Comparison of ENCODE assay signal across 8 cellular contexts in genomic region chr16:58511933-58512815, GRCh38. TPM values are rescaled to one million over a fixed set of nuclear protein-coding genes. Genes with fewer than 3 reads are reported as not detected.
DNase-seq lines count a peak whose midpoint lies in the region; ATAC-seq, FAIRE-seq and TF ChIP-seq lines count a peak whose summit lies in the region.

No MANE protein-coding gene starts in this region.

- CTCF ChIA-PET in CD8-positive, alpha-beta memory T cell (lab: Charles Lee) = interaction anchor here (1.0 to 2.7 kb wide), 9 partner anchors 8 to 244 kb away, joined by 3 to 35 read pairs (median 5); partner anchors contain the start of genes CNOT1 and GINS3
- CTCF ChIA-PET in WTC11 (lab: Charles Lee) = interaction anchor here (0.6 to 2.3 kb wide), 12 partner anchors 8 to 244 kb away, joined by 3 to 24 read pairs (median 6); partner anchors contain the start of gene NDRG4

- H3K27ac ChIP-seq in CD8-positive, alpha-beta memory T cell (ENCODE audit: low read depth, low read length) = no peak overlapping the region
- H3K27ac ChIP-seq in breast epithelium = no peak overlapping the region

- H3K27me3 ChIP-seq in CD8-positive, alpha-beta memory T cell (ENCODE audit: insufficient read depth, low read length, poor library complexity, severe bottlenecking) = no peaks in the 10 kb centered on the region
- H3K27me3 ChIP-seq in breast epithelium = no peaks in the 10 kb centered on the region

- peak; percentile 36 for ATAC-seq in WTC11
- ATAC-seq in GM19467 (IDR thresholded peaks at IDR 0.05; ENCODE audit: unreplicated experiment) = no peak

- FAIRE-seq in H54 (lab: Jason Lieb, UNC) = no peak

- peak overlapping the region in 2 of 8 donors; percentile 28 to 89 for H3K27ac Mint-ChIP-seq in CD8-positive, alpha-beta memory T cell
- no peak overlapping the region for H3K27ac Mint-ChIP-seq in WTC11

- H3K4me1 Mint-ChIP-seq in CD8-positive, alpha-beta memory T cell = peaks cover 19 to 21% (median 19%) of the 10 kb centered on the region in 3 donors
- H3K4me1 Mint-ChIP-seq in WTC11 = peaks cover 31% of the 10 kb centered on the region

- H3K36me3 ChIP-seq in CD8-positive, alpha-beta memory T cell (ENCODE audit: insufficient read depth, low read length) = no peaks in the 10 kb centered on the region
- no peaks in the 10 kb centered on the region for H3K36me3 ChIP-seq in breast epithelium

- POLR2A ChIA-PET in CD8-positive, alpha-beta memory T cell (lab: Charles Lee) = no interaction called here
- POLR2A ChIA-PET in WTC11 (lab: Charles Lee) = interaction anchor here (1.5 kb wide), 1 partner anchor 13 kb away, joined by 3 read pairs; the partner anchor contains the start of gene NDRG4

- peak overlapping the region in 3 of 7 donors; percentile 15 to 38 (median 38) for H3K4me3 Mint-ChIP-seq in CD8-positive, alpha-beta memory T cell
- no peak overlapping the region for H3K4me3 Mint-ChIP-seq in WTC11

- peaks cover 0 to 7% (median 0%) of the 10 kb centered on the region in 3 donors for H3K36me3 Mint-ChIP-seq in CD8-positive, alpha-beta memory T cell
- peaks cover 8% of the 10 kb centered on the region for H3K36me3 Mint-ChIP-seq in WTC11

- intact Hi-C loops in breast epithelium (cut with DNase I; ENCODE audit: low total_unique reads) = no loop called here

- peak; percentile 66 to 86 (median 73) for DNase-seq in CD8-positive, alpha-beta memory T cell
- peak; percentile 58 for DNase-seq in H54 (ENCODE audit: insufficient read length, low spot score)
- peak; percentile 55 for DNase-seq in NCI-H2171 treated with DMSO at 0.1 percent for 48 hours (lab: John Stamatoyannopoulos, UW)
- DNase-seq in WTC11 (ENCODE audit: low spot score) = peak; percentile 93
- DNase-seq in breast epithelium (ENCODE audit: low spot score in 2 of 2) = peak in 1 of 2 donors; percentile 74
- peak; percentile 71 for DNase-seq in kidney tubule cell (ENCODE audit: low spot score)
- DNase-seq in stimulated activated CD4-positive, alpha-beta T cell treated with anti-CD3 and anti-CD28 coated beads, Interleukin-4, amount 100 ng/mL, for 4 hours = peak; percentile 73 to 88

- TF ChIP-seq CTCF in WTC11 (IDR thresholded peaks at IDR 0.05) (peak; percentile 87), breast epithelium (IDR thresholded peaks at IDR 0.05) (peak; percentile 47 to 54 (median 51))

- H3K27me3 Mint-ChIP-seq in CD8-positive, alpha-beta memory T cell = no peaks in the 10 kb centered on the region
- H3K27me3 Mint-ChIP-seq in WTC11 (ENCODE audit: low read depth) = no peaks in the 10 kb centered on the region

- peaks cover 16% of the 10 kb centered on the region for H3K4me1 ChIP-seq in CD8-positive, alpha-beta memory T cell (ENCODE audit: insufficient read depth, low read length)
- H3K4me1 ChIP-seq in breast epithelium = no peaks in the 10 kb centered on the region

- H3K9me3 ChIP-seq in CD8-positive, alpha-beta memory T cell (ENCODE audit: low read length) = no peaks in the 10 kb centered on the region
- H3K9me3 ChIP-seq in breast epithelium = no peaks in the 10 kb centered on the region

- no peak for TF ChIP-seq POLR2A in H54 (IDR thresholded peaks at IDR 0.05; ENCODE audit: low read depth, low read length)
- TF ChIP-seq POLR2A in breast epithelium (IDR thresholded peaks at IDR 0.05) = no peak

- no peaks in the 10 kb centered on the region for H3K9me3 Mint-ChIP-seq in CD8-positive, alpha-beta memory T cell
- no peaks in the 10 kb centered on the region for H3K9me3 Mint-ChIP-seq in WTC11

- no peak overlapping the region for H3K4me3 ChIP-seq in CD8-positive, alpha-beta memory T cell (ENCODE audit: low read length)
- no peak overlapping the region for H3K4me3 ChIP-seq in breast epithelium

TF ChIP-seq in WTC11, 78 proteins besides CTCF, POLR2A, EP300 and RAD21:
- TF ChIP-seq MAX (CRISPR knock-in tag; IDR thresholded peaks at IDR 0.05) (peak; percentile 51; the same call in 1 of the 2 replicates), SP1 (CRISPR knock-in tag; conservative IDR thresholded peaks at IDR 0.05) (0 out of 2 replicates have a peak, but pooled peaks have one; percentile 19), FOXK1 (CRISPR knock-in tag; IDR thresholded peaks at IDR 0.05) (peak; percentile 36; the same call in 1 of the 2 replicates), ZBTB43 (CRISPR knock-in tag; IDR thresholded peaks at IDR 0.05) (no peak), USF2 (CRISPR knock-in tag; IDR thresholded peaks at IDR 0.05) (peak; percentile 72), USF1 (CRISPR knock-in tag; IDR thresholded peaks at IDR 0.05) (peak; percentile 67)

RNA-seq across cellular contexts. Expression of gene SETD6, which starts 3.1 kb away (rescaled TPM):
- 10 to 100 TPM; 23.8 to 24.9 TPM for total RNA-seq in CD8-positive, alpha-beta memory T cell
- polyA plus RNA-seq in CD8-positive, alpha-beta memory T cell = 10.5 TPM
- 34.0 to 41.1 TPM (median 35.0 TPM) in 3 replicates for total RNA-seq in WTC11 (2021)
- 10 to 100 TPM; 20.8 to 47.3 (median 44.9) TPM for total RNA-seq in breast epithelium

RNA-seq across cellular contexts. Expression of gene NDRG4, which starts 12.2 kb away (rescaled TPM):
- total RNA-seq in CD8-positive, alpha-beta memory T cell = 1 to 10 TPM; 1.6 to 2.4 TPM
- polyA plus RNA-seq in CD8-positive, alpha-beta memory T cell = 0.63 TPM
- total RNA-seq in WTC11 (2021) = 20.5 to 24.6 TPM (median 23.1 TPM) in 3 replicates
- 10 to 100 TPM in 1 of 3 donors, 1 to 10 TPM in 2; 3.7 to 35.0 (median 5.6) TPM for total RNA-seq in breast epithelium
